Comparison of ENCODE assay signal across 16 cellular contexts in genomic region chr2:110679865-110680264, GRCh38. TPM values are rescaled to one million over a fixed set of nuclear protein-coding genes. Genes with fewer than 3 reads are reported as not detected.
A peak's percentile ranks its signal among the peaks of the same experiment; 100 is the strongest.
DNase-seq lines count a peak whose midpoint lies in the region; ATAC-seq and TF ChIP-seq lines count a peak whose summit lies in the region.
"Had no signal": no experiment of that assay in that cellular context is flagged by ENCODE, and none has a peak within 500 bp of the region (broad histone marks: within the 10 kb centered on the region; RNA-seq: fewer than 3 reads in every experiment).

No MANE protein-coding gene starts in this region.

- peak overlapping the region; percentile 96; the same call in 1 of the 2 replicates for H3K27ac ChIP-seq in BLaER1
- peak overlapping the region; percentile 99 for H3K27ac ChIP-seq in DND-41 (ENCODE audit: low read length)
- no peak overlapping the region for H3K27ac ChIP-seq in naive thymus-derived CD4-positive, alpha-beta T cell (ENCODE audit: low read depth, low read length)
- H3K27ac ChIP-seq: SJCRH30, suprapubic skin had no signal

- H2AFZ ChIP-seq in DND-41 (ENCODE audit: low read depth, low read length) = 0 out of 2 replicates have a peak overlapping the region, but pooled peaks have one; percentile 0

- H3K27me3 Mint-ChIP-seq in activated T-helper 1 cell treated with anti-CD3 and anti-CD28 coated beads, Interleukin-12 subunit alpha, Interleukin-12 subunit beta, Interleukin-2, Interleukin-4 antibody, amounts not matched to agents 30 ng/mL and 10 ng/mL and 1 ng/mL, durations not matched to agents 14 hours and 24 hours and 36 hours (ENCODE audit: insufficient read depth) = peaks cover 14% of the 10 kb centered on the region
- H3K27me3 Mint-ChIP-seq in naive thymus-derived CD4-positive, alpha-beta T cell = peaks cover 0 to 33% (median 0%) of the 10 kb centered on the region in 5 donors

- H3K4me2 ChIP-seq in BLaER1 = peak overlapping the region; percentile 97
- H3K4me2 ChIP-seq in DND-41 (ENCODE audit: insufficient read depth, low read length) = peak overlapping the region; percentile 64

- H3K27me3 ChIP-seq in BLaER1 (no peaks in the 10 kb centered on the region), DND-41 (ENCODE audit: insufficient read depth, low read length, poor library complexity) (no peaks in the 10 kb centered on the region)
- H3K27me3 ChIP-seq in naive thymus-derived CD4-positive, alpha-beta T cell (ENCODE audit: control insufficient read depth in 2 of 2, insufficient read depth in 2 of 2, low read length in 2 of 2) = no peaks in the 10 kb centered on the region
- H3K27me3 ChIP-seq: suprapubic skin had no signal

- peaks cover 44% of the 10 kb centered on the region for H3K4me1 Mint-ChIP-seq in activated T-helper 1 cell treated with anti-CD3 and anti-CD28 coated beads, Interleukin-12 subunit alpha, Interleukin-12 subunit beta, Interleukin-2, Interleukin-4 antibody, amounts not matched to agents 30 ng/mL and 10 ng/mL and 1 ng/mL, durations not matched to agents 14 hours and 24 hours and 36 hours (ENCODE audit: low read depth)
- peaks cover 5 to 33% (median 20%) of the 10 kb centered on the region in 7 donors for H3K4me1 Mint-ChIP-seq in naive thymus-derived CD4-positive, alpha-beta T cell

- H3K4me1 ChIP-seq in BLaER1 (peaks cover 42% of the 10 kb centered on the region), DND-41 (ENCODE audit: insufficient read depth, low read length) (peaks cover 42% of the 10 kb centered on the region)
- peaks cover 0 to 12% of the 10 kb centered on the region in 2 donors for H3K4me1 ChIP-seq in naive thymus-derived CD4-positive, alpha-beta T cell (ENCODE audit: control insufficient read depth in 2 of 2, insufficient read depth in 2 of 2, low read length in 2 of 2)

- no peaks in the 10 kb centered on the region for H3K9me3 Mint-ChIP-seq in activated T-helper 1 cell treated with anti-CD3 and anti-CD28 coated beads, Interleukin-12 subunit alpha, Interleukin-12 subunit beta, Interleukin-2, Interleukin-4 antibody, amounts not matched to agents 30 ng/mL and 10 ng/mL and 1 ng/mL, durations not matched to agents 14 hours and 24 hours and 36 hours
- H3K9me3 Mint-ChIP-seq in naive thymus-derived CD4-positive, alpha-beta T cell = peaks cover 0 to 6% (median 0%) of the 10 kb centered on the region in 11 donors

- H4K20me1 ChIP-seq in BLaER1 (peaks cover 6% of the 10 kb centered on the region), DND-41 (ENCODE audit: insufficient read depth, low read length) (peaks cover 8% of the 10 kb centered on the region)

- intact Hi-C loops in activated T-helper 1 cell treated with anti-CD3 and anti-CD28 coated beads, Interleukin-12 subunit alpha, Interleukin-12 subunit beta, Interleukin-2, Interleukin-4 antibody, amounts not matched to agents 30 ng/mL and 10 ng/mL and 1 ng/mL, durations not matched to agents 14 hours and 24 hours and 36 hours (cut with micrococcal nuclease) = loop anchor here (5.0 to 10.0 kb wide), 4 partner anchors 187 to 1375 kb away; partner anchors contain the start of gene TMEM87B
- intact Hi-C loops in naive thymus-derived CD4-positive, alpha-beta T cell (cut with micrococcal nuclease) = loop anchor here (2.0 to 10.0 kb wide), 7 partner anchors 69 to 1962 kb away; partner anchors contain the start of genes ANAPC1 (in 1 of the 2), BCL2L11 (in 1 of the 2) and TMEM87B (in 1 of the 2)

- H3K36me3 Mint-ChIP-seq in activated T-helper 1 cell treated with anti-CD3 and anti-CD28 coated beads, Interleukin-12 subunit alpha, Interleukin-12 subunit beta, Interleukin-2, Interleukin-4 antibody, amounts not matched to agents 30 ng/mL and 10 ng/mL and 1 ng/mL, durations not matched to agents 14 hours and 24 hours and 36 hours (ENCODE audit: low read depth) = peaks cover 4% of the 10 kb centered on the region
- H3K36me3 Mint-ChIP-seq in naive thymus-derived CD4-positive, alpha-beta T cell = peaks cover 0 to 3% (median 0%) of the 10 kb centered on the region in 5 donors

- H3K9ac ChIP-seq in BLaER1 (0 out of 2 replicates have a peak overlapping the region, but pooled peaks have one; percentile 89), DND-41 (ENCODE audit: low read depth, low read length) (peak overlapping the region; percentile 92)

- H3K36me3 ChIP-seq in BLaER1 = no peaks in the 10 kb centered on the region
- H3K36me3 ChIP-seq in DND-41 (ENCODE audit: insufficient read depth, low read length) = peaks cover 14% of the 10 kb centered on the region
- peaks cover 0 to 5% (median 0%) of the 10 kb centered on the region in 3 experiments for H3K36me3 ChIP-seq in naive thymus-derived CD4-positive, alpha-beta T cell (ENCODE audit: control insufficient read depth in 2 of 3, insufficient read depth in 3 of 3, low read length in 3 of 3)
- H3K36me3 ChIP-seq: SJCRH30, suprapubic skin had no signal

- H3K27ac Mint-ChIP-seq in activated T-helper 1 cell treated with anti-CD3 and anti-CD28 coated beads, Interleukin-12 subunit alpha, Interleukin-12 subunit beta, Interleukin-2, Interleukin-4 antibody, amounts not matched to agents 30 ng/mL and 10 ng/mL and 1 ng/mL, durations not matched to agents 14 hours and 24 hours and 36 hours = peak overlapping the region; percentile 50
- peak overlapping the region in 3 of 9 donors; percentile 63 to 100 (median 98) for H3K27ac Mint-ChIP-seq in naive thymus-derived CD4-positive, alpha-beta T cell

- ATAC-seq in DND-41 (ENCODE audit: insufficient read depth, low read depth) (no peak), HG03135 (IDR thresholded peaks at IDR 0.05; ENCODE audit: unreplicated experiment) (no peak), HG03571 (IDR thresholded peaks at IDR 0.05; ENCODE audit: unreplicated experiment) (no peak)
- ATAC-seq in naive thymus-derived CD4-positive, alpha-beta T cell = no peak
- ATAC-seq: left cardiac atrium had no signal

- DNase-seq in DND-41 (no peak), HuH-7 (ENCODE audit: low spot score) (no peak)
- DNase-seq in activated T-helper 1 cell treated with anti-CD3 and anti-CD28 coated beads, Interleukin-12 subunit alpha, Interleukin-12 subunit beta, Interleukin-2, Interleukin-4 antibody, amounts not matched to agents 30 ng/mL and 10 ng/mL and 1 ng/mL, durations not matched to agents 14 hours and 24 hours and 36 hours (ENCODE audit: low spot score) = no peak
- DNase-seq in naive thymus-derived CD4-positive, alpha-beta T cell = no peak
- DNase-seq in stimulated activated CD8-positive, alpha-beta memory T cell treated with anti-CD3 and anti-CD28 coated beads, Interleukin-4, amount 100 ng/mL, for 48 hours = no peak
- DNase-seq: activated CD8-positive, alpha-beta memory T cell treated with anti-CD3 and anti-CD28 coated beads for 24 hours; activated gamma-delta T cell; hypothalamus; left cardiac atrium; NCI-H1694 treated with DMSO at 0.1 percent for 48 hours; NCI-H446; SJCRH30 had no signal

- peaks cover 40% of the 10 kb centered on the region for H3K79me2 ChIP-seq in DND-41 (ENCODE audit: insufficient read depth, low read length)

- TF ChIP-seq CTCF in DND-41 (IDR thresholded peaks at IDR 0.05; ENCODE audit: borderline replicate concordance, extremely low read depth, low read length, poor library complexity, severe bottlenecking) = no peak

- H3K9me3 ChIP-seq in BLaER1 (no peaks in the 10 kb centered on the region), DND-41 (ENCODE audit: insufficient read depth, low read length, severe bottlenecking) (no peaks in the 10 kb centered on the region)
- H3K9me3 ChIP-seq in naive thymus-derived CD4-positive, alpha-beta T cell (ENCODE audit: control insufficient read depth in 2 of 3, low read length in 3 of 3) = no peaks in the 10 kb centered on the region
- H3K9me3 ChIP-seq: SJCRH30, suprapubic skin had no signal

- CTCF ChIA-PET in naive thymus-derived CD4-positive, alpha-beta T cell (lab: Charles Lee) = no interaction called here

- peak overlapping the region; percentile 45 for H3K4me3 Mint-ChIP-seq in activated T-helper 1 cell treated with anti-CD3 and anti-CD28 coated beads, Interleukin-12 subunit alpha, Interleukin-12 subunit beta, Interleukin-2, Interleukin-4 antibody, amounts not matched to agents 30 ng/mL and 10 ng/mL and 1 ng/mL, durations not matched to agents 14 hours and 24 hours and 36 hours
- H3K4me3 Mint-ChIP-seq in naive thymus-derived CD4-positive, alpha-beta T cell = peak overlapping the region in 9 of 10 donors; percentile 46 to 100 (median 99)

- no peak overlapping the region for H3K4me3 ChIP-seq in BLaER1
- H3K4me3 ChIP-seq in DND-41 (ENCODE audit: low read depth in 1 of 2, low read length in 2 of 2) = no peak overlapping the region
- H3K4me3 ChIP-seq in naive thymus-derived CD4-positive, alpha-beta T cell (ENCODE audit: low read length) = no peak overlapping the region
- H3K4me3 ChIP-seq: SJCRH30 had no signal

- POLR2A ChIA-PET in naive thymus-derived CD4-positive, alpha-beta T cell (lab: Charles Lee) = no interaction called here

RNA-seq across cellular contexts. Expression of gene BUB1, which starts 2.0 kb away (rescaled TPM):
- total RNA-seq in activated T-helper 1 cell treated with anti-CD3 and anti-CD28 coated beads, Interleukin-12 subunit alpha, Interleukin-12 subunit beta, Interleukin-2, Interleukin-4 antibody, amounts not matched to agents 30 ng/mL and 10 ng/mL and 1 ng/mL, durations not matched to agents 14 hours and 24 hours and 36 hours = 56.1 and 61.9 TPM in 2 replicates
- 10 to 100 TPM in 1 of 5 experiments, 1 to 10 TPM in 4; 2.3 to 73.7 (median 2.6) TPM for total RNA-seq in naive thymus-derived CD4-positive, alpha-beta T cell
- 1 to 10 TPM; 1.1 to 1.4 TPM for polyA plus RNA-seq in naive thymus-derived CD4-positive, alpha-beta T cell

RNA-seq across cellular contexts. Expression of gene ACOXL, which starts 52.5 kb away (rescaled TPM):
- total RNA-seq in activated T-helper 1 cell treated with anti-CD3 and anti-CD28 coated beads, Interleukin-12 subunit alpha, Interleukin-12 subunit beta, Interleukin-2, Interleukin-4 antibody, amounts not matched to agents 30 ng/mL and 10 ng/mL and 1 ng/mL, durations not matched to agents 14 hours and 24 hours and 36 hours = 0.83 and 1.1 TPM in 2 replicates
- under 1 TPM in 1 of 5 experiments, not detected in 4; 0.29 TPM for total RNA-seq in naive thymus-derived CD4-positive, alpha-beta T cell
- not detected for polyA plus RNA-seq in naive thymus-derived CD4-positive, alpha-beta T cell
- total RNA-seq: SJCRH30 had no signal
